9 cellular contexts compared by ENCODE assay signal in genomic region chr3:21839592-21839991, GRCh38.
DNase-seq lines count a peak whose midpoint lies in the region; ATAC-seq and TF ChIP-seq lines count a peak whose summit lies in the region.
"Had no signal": no experiment of that assay in that cellular context is flagged by ENCODE, and none has a peak within 500 bp of the region (broad histone marks: within the 10 kb centered on the region; RNA-seq: fewer than 3 reads in every experiment).

No MANE protein-coding gene starts in this region.

- no peaks in the 10 kb centered on the region for H3K36me3 ChIP-seq in mammary epithelial cell (ENCODE audit: insufficient read depth, low read length)
- H3K36me3 ChIP-seq in mesendoderm (ENCODE audit: control insufficient read depth, insufficient read depth, low read length), result no peaks in the 10 kb centered on the region

- H2BK120ac ChIP-seq in mesendoderm (ENCODE audit: low read depth, low read length), result no peak overlapping the region

- no peak overlapping the region for H3K18ac ChIP-seq in mesendoderm (ENCODE audit: low read length)

- H3K9me3 ChIP-seq in mammary epithelial cell (replicated peaks; ENCODE audit: insufficient read depth, low read length), result no peaks in the 10 kb centered on the region

- H2BK15ac ChIP-seq in mesendoderm (replicated peaks; ENCODE audit: low read depth), result no peak overlapping the region

- BruUV-seq in Calu3 (replicated peaks; lab: Mats Ljungman, UMichigan), result no TSS peak
- no TSS peak for BruUV-seq in mammary epithelial cell (replicated peaks; lab: Mats Ljungman, UMichigan)

- CTCF ChIA-PET in Calu3 (lab: Charles Lee), result no interaction called here
- CTCF ChIA-PET in mammary epithelial cell (lab: Charles Lee; ENCODE audit: low non-redundant PET), result interaction anchor here (0.5 kb wide), 1 partner anchor 258 kb away, joined by 3 read pairs; no protein-coding TSS in a partner anchor
- CTCF ChIA-PET in activated CD4-positive, alpha-beta memory T cell treated with anti-CD3 and anti-CD28 coated beads for 36 hours (lab: Charles Lee), result no interaction called here

- H2AFZ ChIP-seq in mammary epithelial cell (ENCODE audit: low read depth, low read length), result no peak overlapping the region

- H4K5ac ChIP-seq in mesendoderm (ENCODE audit: low read length), result no peak overlapping the region

- H3K23ac ChIP-seq in mesendoderm (ENCODE audit: low read length), result no peak overlapping the region

- dilution Hi-C loops in mammary epithelial cell (cut with HindIII; ENCODE audit: low sequenced_read_pairs), result no loop called here

- H3K27ac Mint-ChIP-seq in Calu3 (ENCODE audit: unreplicated experiment), result no peak overlapping the region
- H3K27ac Mint-ChIP-seq in activated CD4-positive, alpha-beta memory T cell treated with anti-CD3 and anti-CD28 coated beads for 36 hours, result no peak overlapping the region

- no peak overlapping the region for H2BK5ac ChIP-seq in mesendoderm (ENCODE audit: low read length)

- H3K4me1 Mint-ChIP-seq in Calu3 (ENCODE audit: low read depth, unreplicated experiment), result peaks cover 6% of the 10 kb centered on the region
- H3K4me1 Mint-ChIP-seq in activated CD4-positive, alpha-beta memory T cell treated with anti-CD3 and anti-CD28 coated beads for 36 hours (ENCODE audit: low read depth), result no peaks in the 10 kb centered on the region

- in situ Hi-C loops in mammary epithelial cell (cut with MboI; ENCODE audit: low sequenced_read_pairs in 2 of 2), result no loop called here

- WGBS in mammary epithelial cell (ENCODE audit: low coverage, missing lambda C conversion rate), result 97% methylated on average over 3 of the region's 3 CpGs
- WGBS in mesendoderm (ENCODE audit: extremely low coverage, insufficient coverage, low lambda C conversion rate), result no CpG with 5 or more reads among the region's 3 CpGs

- H4K8ac ChIP-seq in mesendoderm (ENCODE audit: low read depth, low read length), result no peak overlapping the region

- no peaks in the 10 kb centered on the region for H3K79me2 ChIP-seq in mammary epithelial cell (ENCODE audit: insufficient read depth, low read length)
- H3K79me2 ChIP-seq in mesendoderm (ENCODE audit: control insufficient read depth, insufficient read depth, low read length), result no peaks in the 10 kb centered on the region

- H3K27ac ChIP-seq in mammary epithelial cell (ENCODE audit: insufficient read depth, low read depth, low read length) (no peak overlapping the region), mesendoderm (ENCODE audit: low read depth, low read length) (no peak overlapping the region)

- POLR2A ChIA-PET in activated CD4-positive, alpha-beta memory T cell treated with anti-CD3 and anti-CD28 coated beads for 36 hours (lab: Charles Lee), result no interaction called here

- H3K4me1 ChIP-seq in mammary epithelial cell (ENCODE audit: insufficient read depth, low read length) (no peaks in the 10 kb centered on the region), mesendoderm (ENCODE audit: control insufficient read depth, low read depth, low read length) (no peaks in the 10 kb centered on the region)

- ATAC-seq in HG02798 (IDR thresholded peaks at IDR 0.05; ENCODE audit: poor library complexity, unreplicated experiment), result no peak

- H3K4me2 ChIP-seq in mammary epithelial cell (ENCODE audit: insufficient read depth, low read depth, low read length) (no peak overlapping the region), mesendoderm (ENCODE audit: low read length) (no peak overlapping the region)

- no peak overlapping the region for H3K56ac ChIP-seq in mesendoderm (ENCODE audit: low read length)

- no peaks in the 10 kb centered on the region for H3K27me3 Mint-ChIP-seq in Calu3 (ENCODE audit: unreplicated experiment)
- no peaks in the 10 kb centered on the region for H3K27me3 Mint-ChIP-seq in activated CD4-positive, alpha-beta memory T cell treated with anti-CD3 and anti-CD28 coated beads for 36 hours

- H3K79me1 ChIP-seq in mesendoderm (ENCODE audit: low read length), result no peaks in the 10 kb centered on the region

- peak; percentile 39 for DNase-seq in Calu3
- DNase-seq in mammary epithelial cell, result peak; percentile 42
- DNase-seq in mesendoderm, result peak; percentile 45
- no peak for DNase-seq in activated CD4-positive, alpha-beta memory T cell treated with anti-CD3 and anti-CD28 coated beads for 36 hours
- DNase-seq in NCI-H128 (lab: John Stamatoyannopoulos, UW; ENCODE audit: unreplicated experiment), result no peak
- DNase-seq in cortex of kidney (lab: John Stamatoyannopoulos, UW), result no peak
- DNase-seq: NCI-H1048 had no signal

- intact Hi-C loops in Calu3 (cut with micrococcal nuclease; ENCODE audit: unreplicated experiment) (no loop called here), mammary epithelial cell (cut with micrococcal nuclease) (no loop called here)
- intact Hi-C loops in activated CD4-positive, alpha-beta memory T cell treated with anti-CD3 and anti-CD28 coated beads for 36 hours (cut with micrococcal nuclease), result no loop called here

- H3K27me3 ChIP-seq in mammary epithelial cell (ENCODE audit: insufficient read depth, low read length), result no peaks in the 10 kb centered on the region
- no peaks in the 10 kb centered on the region for H3K27me3 ChIP-seq in mesendoderm (ENCODE audit: insufficient read depth, low read length, poor library complexity)

- no peak overlapping the region for H3K9ac ChIP-seq in mammary epithelial cell (ENCODE audit: insufficient read depth, low read length)
- H3K9ac ChIP-seq in mesendoderm (ENCODE audit: low read length), result no peak overlapping the region

- TF ChIP-seq CTCF in Calu3 (IDR thresholded peaks at IDR 0.05; ENCODE audit: unreplicated experiment) (no peak), LNCAP (IDR thresholded peaks at IDR 0.05) (peak; percentile 22; the same call in 1 of the 2 replicates), mammary epithelial cell (conservative IDR thresholded peaks at IDR 0.05 in 1 of 2, IDR thresholded peaks at IDR 0.05 in 1 of 2; ENCODE audit: extremely low read depth in 1 of 2, insufficient read depth in 1 of 2, low read depth in 1 of 2, low read length in 2 of 2) (peak; percentile 24 to 52)

- H3K36me3 Mint-ChIP-seq in Calu3 (ENCODE audit: insufficient read depth, unreplicated experiment), result no peaks in the 10 kb centered on the region
- H3K36me3 Mint-ChIP-seq in activated CD4-positive, alpha-beta memory T cell treated with anti-CD3 and anti-CD28 coated beads for 36 hours, result no peaks in the 10 kb centered on the region

- H3K4me3 ChIP-seq in mammary epithelial cell (replicated peaks in 1 of 3; ENCODE audit: insufficient read depth in 1 of 3, low read depth in 2 of 3, low read length in 3 of 3), result no peak overlapping the region
- no peak overlapping the region for H3K4me3 ChIP-seq in mesendoderm (ENCODE audit: low read length)

- no peaks in the 10 kb centered on the region for H4K20me1 ChIP-seq in mammary epithelial cell (ENCODE audit: insufficient read depth, low read length)

- H3K4ac ChIP-seq in mesendoderm (ENCODE audit: low read depth, low read length), result no peak overlapping the region

- no peak overlapping the region for H3K4me3 Mint-ChIP-seq in Calu3 (ENCODE audit: low read depth, unreplicated experiment)
- H3K4me3 Mint-ChIP-seq in activated CD4-positive, alpha-beta memory T cell treated with anti-CD3 and anti-CD28 coated beads for 36 hours, result no peak overlapping the region

- no peaks in the 10 kb centered on the region for H3K9me3 Mint-ChIP-seq in Calu3 (ENCODE audit: low read depth, unreplicated experiment)
- H3K9me3 Mint-ChIP-seq in activated CD4-positive, alpha-beta memory T cell treated with anti-CD3 and anti-CD28 coated beads for 36 hours, result peaks cover 15% of the 10 kb centered on the region

- no peak overlapping the region for H2AK5ac ChIP-seq in mesendoderm (ENCODE audit: low read length)

Comparison
In these comparisons a context has a peak if more than half of its experiments do, and no peak if none do; other contexts are left out.
1. DNase-seq: peak in Calu3 (single experiment), mammary epithelial cell (single experiment) and mesendoderm (single experiment); none in activated CD4-positive, alpha-beta memory T cell treated with anti-CD3 and anti-CD28 coated beads for 36 hours (single experiment), NCI-H128 (single experiment) and cortex of kidney (single experiment).